12 cellular contexts compared by ENCODE assay signal in genomic region chr4:119785963-119786362, GRCh38.
DNase-seq lines count a peak whose midpoint lies in the region; ATAC-seq and TF ChIP-seq lines count a peak whose summit lies in the region.
"Had no signal": no experiment of that assay in that cellular context is flagged by ENCODE, and none has a peak within 500 bp of the region (broad histone marks: within the 10 kb centered on the region; RNA-seq: fewer than 3 reads in every experiment).

No MANE protein-coding gene starts in this region.

- peak; percentile 9 for DNase-seq in activated naive CD4-positive, alpha-beta T cell treated with anti-CD3 and anti-CD28 coated beads for 36 hours
- DNase-seq in activated naive CD4-positive, alpha-beta T cell treated with Interleukin-2 at 50 U/mL for 16 hours = no peak
- DNase-seq in hepatocyte (ENCODE audit: low spot score) (peak; percentile 37), type B pancreatic cell (ENCODE audit: extremely low spot score, unreplicated experiment) (no peak), iPS-NIHi11 (ENCODE audit: low spot score) (no peak)
- no peak for DNase-seq in activated CD4-positive, alpha-beta T cell treated with anti-CD3 and anti-CD28 coated beads for 48 hours
- DNase-seq: activated CD4-positive, alpha-beta memory T cell treated with anti-CD3 and anti-CD28 coated beads for 36 hours; CD4-positive, CD25-positive, alpha-beta regulatory T cell; effector CD8-positive, alpha-beta T cell; natural killer cell had no signal

- H3K4me1 ChIP-seq in hepatocyte (ENCODE audit: insufficient read depth) = no peaks in the 10 kb centered on the region

- H3K27me3 Mint-ChIP-seq in activated naive CD4-positive, alpha-beta T cell treated with anti-CD3 and anti-CD28 coated beads for 36 hours (ENCODE audit: low read depth) = peaks cover 9% of the 10 kb centered on the region
- H3K27me3 Mint-ChIP-seq in type B pancreatic cell = no peaks in the 10 kb centered on the region
- H3K27me3 Mint-ChIP-seq: activated CD4-positive, alpha-beta memory T cell treated with anti-CD3 and anti-CD28 coated beads for 36 hours; CD4-positive, CD25-positive, alpha-beta regulatory T cell had no signal

- H2AFZ ChIP-seq in hepatocyte = no peak overlapping the region

- H4K20me1 ChIP-seq in hepatocyte (ENCODE audit: insufficient read depth, poor library complexity, severe bottlenecking) = no peaks in the 10 kb centered on the region

- H3K27ac Mint-ChIP-seq in activated naive CD4-positive, alpha-beta T cell treated with anti-CD3 and anti-CD28 coated beads for 36 hours = no peak overlapping the region
- H3K27ac Mint-ChIP-seq in type B pancreatic cell = no peak overlapping the region
- H3K27ac Mint-ChIP-seq: activated CD4-positive, alpha-beta memory T cell treated with anti-CD3 and anti-CD28 coated beads for 36 hours; CD4-positive, CD25-positive, alpha-beta regulatory T cell; natural killer cell had no signal

- H3K27me3 ChIP-seq in hepatocyte = no peaks in the 10 kb centered on the region

- H3K4me2 ChIP-seq in hepatocyte = no peak overlapping the region

- H3K9me2 ChIP-seq in hepatocyte (replicated peaks; ENCODE audit: insufficient read depth) = no peaks in the 10 kb centered on the region

- H3K9me3 ChIP-seq in hepatocyte (ENCODE audit: low read depth) = no peaks in the 10 kb centered on the region

- TF ChIP-seq CTCF in VCaP (conservative IDR thresholded peaks at IDR 0.05) (peak; percentile 75), hepatocyte (IDR thresholded peaks at IDR 0.05; ENCODE audit: poor library complexity) (peak; percentile 44), type B pancreatic cell (conservative IDR thresholded peaks at IDR 0.05) (peak; percentile 39)

- H3K36me3 Mint-ChIP-seq in activated naive CD4-positive, alpha-beta T cell treated with anti-CD3 and anti-CD28 coated beads for 36 hours (ENCODE audit: low read depth) = no peaks in the 10 kb centered on the region
- no peaks in the 10 kb centered on the region for H3K36me3 Mint-ChIP-seq in type B pancreatic cell
- H3K36me3 Mint-ChIP-seq: activated CD4-positive, alpha-beta memory T cell treated with anti-CD3 and anti-CD28 coated beads for 36 hours; CD4-positive, CD25-positive, alpha-beta regulatory T cell; natural killer cell had no signal

- peaks cover 4% of the 10 kb centered on the region for H3K9me3 Mint-ChIP-seq in activated naive CD4-positive, alpha-beta T cell treated with anti-CD3 and anti-CD28 coated beads for 36 hours
- peaks cover 5% of the 10 kb centered on the region for H3K9me3 Mint-ChIP-seq in type B pancreatic cell

- H3K27ac ChIP-seq in VCaP = no peak overlapping the region
- H3K27ac ChIP-seq in hepatocyte = no peak overlapping the region

- no peaks in the 10 kb centered on the region for H3K36me3 ChIP-seq in hepatocyte (replicated peaks; ENCODE audit: insufficient read depth, low read depth)

- intact Hi-C loops in activated naive CD4-positive, alpha-beta T cell treated with anti-CD3 and anti-CD28 coated beads for 36 hours (cut with micrococcal nuclease) = loop anchor here (1.0 kb wide), 2 partner anchors 157 to 227 kb away; no protein-coding TSS in a partner anchor

- ATAC-seq in GM19452 (IDR thresholded peaks at IDR 0.05; ENCODE audit: unreplicated experiment) = no peak
- ATAC-seq: natural killer cell had no signal

- CTCF ChIA-PET in activated naive CD4-positive, alpha-beta T cell treated with anti-CD3 and anti-CD28 coated beads for 36 hours (lab: Charles Lee) = interaction anchor here (1.2 kb wide), 1 partner anchor 41 kb away, joined by 3 read pairs; no protein-coding TSS in a partner anchor

- no peaks in the 10 kb centered on the region for H3K4me1 Mint-ChIP-seq in activated naive CD4-positive, alpha-beta T cell treated with anti-CD3 and anti-CD28 coated beads for 36 hours (ENCODE audit: low read depth)
- no peaks in the 10 kb centered on the region for H3K4me1 Mint-ChIP-seq in type B pancreatic cell (ENCODE audit: unreplicated experiment)
- H3K4me1 Mint-ChIP-seq: CD4-positive, CD25-positive, alpha-beta regulatory T cell; natural killer cell had no signal

- no peak overlapping the region for H3K4me3 ChIP-seq in hepatocyte

- H3K79me2 ChIP-seq in hepatocyte = no peaks in the 10 kb centered on the region

- H3K4me3 Mint-ChIP-seq in activated naive CD4-positive, alpha-beta T cell treated with anti-CD3 and anti-CD28 coated beads for 36 hours = no peak overlapping the region
- H3K4me3 Mint-ChIP-seq in type B pancreatic cell = no peak overlapping the region
- H3K4me3 Mint-ChIP-seq: activated CD4-positive, alpha-beta memory T cell treated with anti-CD3 and anti-CD28 coated beads for 36 hours; CD4-positive, CD25-positive, alpha-beta regulatory T cell; natural killer cell had no signal

Comparison
In these comparisons a context has a peak if more than half of its experiments do, and no peak if none do; other contexts are left out.
1. DNase-seq: peak in activated naive CD4-positive, alpha-beta T cell treated with anti-CD3 and anti-CD28 coated beads for 36 hours (single experiment) and hepatocyte (single experiment); none in activated naive CD4-positive, alpha-beta T cell treated with Interleukin-2 at 50 U/mL for 16 hours (single experiment), type B pancreatic cell (single experiment), activated CD4-positive, alpha-beta T cell treated with anti-CD3 and anti-CD28 coated beads for 48 hours (single experiment) and iPS-NIHi11 (single experiment).
2. Peak in every context shown above with its lines, with median percentiles within 50 percentile points of each other: CTCF ChIP-seq.